Comparison of ENCODE assay signal across 1 cellular context in the genomic region with DNA sequence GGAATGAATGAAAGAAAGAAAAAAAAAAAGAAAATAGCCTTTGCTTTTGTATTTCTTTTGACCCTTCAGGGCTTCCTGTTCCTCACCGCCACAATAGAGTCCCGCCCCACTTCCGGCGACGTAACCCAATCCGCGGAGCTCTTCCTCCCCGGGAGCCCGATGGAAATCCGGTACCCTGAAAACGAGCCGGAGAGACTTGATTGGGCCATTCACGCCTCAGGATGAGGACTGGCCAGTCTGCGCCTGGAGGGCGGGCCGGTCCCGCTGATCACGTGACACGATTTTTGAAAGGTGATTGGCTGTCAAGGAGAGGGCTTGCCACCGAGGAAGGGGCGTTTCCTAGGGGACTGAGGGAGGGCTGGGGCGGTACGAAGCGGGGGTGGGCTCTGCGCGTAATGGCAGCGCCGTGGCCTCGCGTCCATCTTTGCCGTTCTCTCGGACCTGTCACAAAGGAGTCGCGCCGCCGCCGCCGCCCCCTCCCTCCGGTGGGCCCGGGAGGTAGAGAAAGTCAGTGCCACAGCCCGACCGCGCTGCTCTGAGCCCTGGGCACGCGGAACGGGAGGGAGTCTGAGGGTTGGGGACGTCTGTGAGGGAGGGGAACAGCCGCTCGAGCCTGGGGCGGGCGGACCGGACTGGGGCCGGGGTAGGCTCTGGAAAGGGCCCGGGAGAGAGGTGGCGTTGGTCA.
TF ChIP-seq lines count a peak whose summit lies in the region.

A gene with protein sequence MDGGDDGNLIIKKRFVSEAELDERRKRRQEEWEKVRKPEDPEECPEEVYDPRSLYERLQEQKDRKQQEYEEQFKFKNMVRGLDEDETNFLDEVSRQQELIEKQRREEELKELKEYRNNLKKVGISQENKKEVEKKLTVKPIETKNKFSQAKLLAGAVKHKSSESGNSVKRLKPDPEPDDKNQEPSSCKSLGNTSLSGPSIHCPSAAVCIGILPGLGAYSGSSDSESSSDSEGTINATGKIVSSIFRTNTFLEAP (minus strand): TSS at position 95 of the 685 bp plus-strand sequence. CDS start 12,185 bp downstream, outside the sequence.
TSS of gene RSPRY1 (plus strand) at position 385 of the 685 bp plus-strand sequence. CDS start 18,330 bp downstream, outside the sequence.

TF ChIP-seq in HepG2, 621 proteins besides CTCF, POLR2A, EP300 and RAD21 (continued from another document):
- TF ChIP-seq ZNF574 (CRISPR knock-in tag; IDR thresholded peaks at IDR 0.05) (peak; percentile 18), SNRNP70 (IDR thresholded peaks at IDR 0.05; ENCODE audit: low read depth, low read length) (no peak), HMGA1 (CRISPR knock-in tag; conservative IDR thresholded peaks at IDR 0.05) (no peak), ZNF414 (CRISPR knock-in tag; IDR thresholded peaks at IDR 0.05) (peak; percentile 74), RFXANK (CRISPR knock-in tag; IDR thresholded peaks at IDR 0.05) (no peak), TEAD2 (CRISPR knock-in tag; IDR thresholded peaks at IDR 0.05) (no peak), ZZZ3 (CRISPR knock-in tag; IDR thresholded peaks at IDR 0.05; ENCODE audit: borderline replicate concordance) (peak; percentile 71; the same call in 1 of the 2 replicates), SCMH1 (CRISPR knock-in tag; IDR thresholded peaks at IDR 0.05; ENCODE audit: borderline replicate concordance) (no peak), ZNF790 (CRISPR knock-in tag; IDR thresholded peaks at IDR 0.05; ENCODE audit: borderline replicate concordance) (no peak), ZNF24 (IDR thresholded peaks at IDR 0.05) (no peak), ASH2L (IDR thresholded peaks at IDR 0.05; ENCODE audit: insufficient read length, low read depth, low read length) (peak; percentile 80), BORCS8-MEF2B (CRISPR knock-in tag; IDR thresholded peaks at IDR 0.05) (peak; percentile 95), HNF4A (CRISPR knock-in tag; IDR thresholded peaks at IDR 0.05) (no peak), ZNF567 (CRISPR knock-in tag; IDR thresholded peaks at IDR 0.05; ENCODE audit: borderline replicate concordance) (0 out of 2 replicates have a peak, but pooled peaks have one; percentile 86), CCDC6 (CRISPR knock-in tag; IDR thresholded peaks at IDR 0.05) (no peak; the same call in 1 of the 2 replicates), ZNF597 (CRISPR knock-in tag; IDR thresholded peaks at IDR 0.05) (no peak), PHB2 (IDR thresholded peaks at IDR 0.05; ENCODE audit: partially characterized antibody) (no peak), TAF1 (CRISPR knock-in tag; IDR thresholded peaks at IDR 0.05) (peak; percentile 97), U2AF2 (IDR thresholded peaks at IDR 0.05; ENCODE audit: low read depth, low read length) (0 out of 2 replicates have a peak, but pooled peaks have one; percentile 22), ZNF614 (CRISPR knock-in tag; IDR thresholded peaks at IDR 0.05; ENCODE audit: borderline replicate concordance) (peak; percentile 27; the same call in 1 of the 2 replicates), CBX1 (IDR thresholded peaks at IDR 0.05; ENCODE audit: low read depth) (peak; percentile 59), SETDB1 (CRISPR knock-in tag; IDR thresholded peaks at IDR 0.05; ENCODE audit: borderline replicate concordance) (no peak), ZNF180 (CRISPR knock-in tag; IDR thresholded peaks at IDR 0.05; ENCODE audit: borderline replicate concordance, low read depth) (no peak), FOXK2 (IDR thresholded peaks at IDR 0.05) (peak; percentile 64; the same call in 1 of the 2 replicates), PLRG1 (conservative IDR thresholded peaks at IDR 0.05) (no peak), CBFB (CRISPR knock-in tag; IDR thresholded peaks at IDR 0.05) (peak; percentile 80), ESRRA (CRISPR knock-in tag; IDR thresholded peaks at IDR 0.05; ENCODE audit: low read depth) (no peak), HDAC6 (IDR thresholded peaks at IDR 0.05; ENCODE audit: low read depth, low read length) (no peak), PAF1 (CRISPR knock-in tag; IDR thresholded peaks at IDR 0.05) (no peak), CC2D1A (CRISPR knock-in tag; IDR thresholded peaks at IDR 0.05) (0 out of 2 replicates have a peak, but pooled peaks have one; percentile 58), HMG20A (CRISPR knock-in tag; IDR thresholded peaks at IDR 0.05; ENCODE audit: borderline replicate concordance) (no peak), NFRKB (IDR thresholded peaks at IDR 0.05) (0 out of 2 replicates have a peak, but pooled peaks have one; percentile 21), IKZF4 (CRISPR knock-in tag; IDR thresholded peaks at IDR 0.05; ENCODE audit: borderline replicate concordance, low read depth, not compliant biosample characterization) (no peak), ZNF510 (CRISPR knock-in tag; IDR thresholded peaks at IDR 0.05; ENCODE audit: low read depth) (no peak), RFXAP (CRISPR knock-in tag; IDR thresholded peaks at IDR 0.05; ENCODE audit: borderline replicate concordance) (peak; percentile 78; the same call in 1 of the 2 replicates), ZNF383 (CRISPR knock-in tag; IDR thresholded peaks at IDR 0.05; ENCODE audit: borderline replicate concordance) (no peak; the same call in 1 of the 2 replicates), GMEB1 (CRISPR knock-in tag; IDR thresholded peaks at IDR 0.05; ENCODE audit: borderline replicate concordance) (no peak; the same call in 1 of the 2 replicates), MNT (IDR thresholded peaks at IDR 0.05) (peak; percentile 66), DR1 (CRISPR knock-in tag; IDR thresholded peaks at IDR 0.05) (no peak), ZNF207 (IDR thresholded peaks at IDR 0.05; ENCODE audit: borderline replicate concordance) (peak; percentile 99; the same call in 1 of the 2 replicates), SRSF4 (IDR thresholded peaks at IDR 0.05; ENCODE audit: low read depth, low read length, poor library complexity, severe bottlenecking) (no peak), ZFP90 (CRISPR knock-in tag; IDR thresholded peaks at IDR 0.05; ENCODE audit: borderline replicate concordance) (no peak; the same call in 1 of the 2 replicates), ZNF773 (CRISPR knock-in tag; IDR thresholded peaks at IDR 0.05; ENCODE audit: borderline replicate concordance) (no peak), THYN1 (CRISPR knock-in tag; IDR thresholded peaks at IDR 0.05; ENCODE audit: borderline replicate concordance, low read depth) (no peak)
- TF ChIP-seq, protein P1, sequence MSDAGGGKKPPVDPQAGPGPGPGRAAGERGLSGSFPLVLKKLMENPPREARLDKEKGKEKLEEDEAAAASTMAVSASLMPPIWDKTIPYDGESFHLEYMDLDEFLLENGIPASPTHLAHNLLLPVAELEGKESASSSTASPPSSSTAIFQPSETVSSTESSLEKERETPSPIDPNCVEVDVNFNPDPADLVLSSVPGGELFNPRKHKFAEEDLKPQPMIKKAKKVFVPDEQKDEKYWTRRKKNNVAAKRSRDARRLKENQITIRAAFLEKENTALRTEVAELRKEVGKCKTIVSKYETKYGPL (CRISPR knock-in tag; IDR thresholded peaks at IDR 0.05): no peak
- TF ChIP-seq, protein P2, sequence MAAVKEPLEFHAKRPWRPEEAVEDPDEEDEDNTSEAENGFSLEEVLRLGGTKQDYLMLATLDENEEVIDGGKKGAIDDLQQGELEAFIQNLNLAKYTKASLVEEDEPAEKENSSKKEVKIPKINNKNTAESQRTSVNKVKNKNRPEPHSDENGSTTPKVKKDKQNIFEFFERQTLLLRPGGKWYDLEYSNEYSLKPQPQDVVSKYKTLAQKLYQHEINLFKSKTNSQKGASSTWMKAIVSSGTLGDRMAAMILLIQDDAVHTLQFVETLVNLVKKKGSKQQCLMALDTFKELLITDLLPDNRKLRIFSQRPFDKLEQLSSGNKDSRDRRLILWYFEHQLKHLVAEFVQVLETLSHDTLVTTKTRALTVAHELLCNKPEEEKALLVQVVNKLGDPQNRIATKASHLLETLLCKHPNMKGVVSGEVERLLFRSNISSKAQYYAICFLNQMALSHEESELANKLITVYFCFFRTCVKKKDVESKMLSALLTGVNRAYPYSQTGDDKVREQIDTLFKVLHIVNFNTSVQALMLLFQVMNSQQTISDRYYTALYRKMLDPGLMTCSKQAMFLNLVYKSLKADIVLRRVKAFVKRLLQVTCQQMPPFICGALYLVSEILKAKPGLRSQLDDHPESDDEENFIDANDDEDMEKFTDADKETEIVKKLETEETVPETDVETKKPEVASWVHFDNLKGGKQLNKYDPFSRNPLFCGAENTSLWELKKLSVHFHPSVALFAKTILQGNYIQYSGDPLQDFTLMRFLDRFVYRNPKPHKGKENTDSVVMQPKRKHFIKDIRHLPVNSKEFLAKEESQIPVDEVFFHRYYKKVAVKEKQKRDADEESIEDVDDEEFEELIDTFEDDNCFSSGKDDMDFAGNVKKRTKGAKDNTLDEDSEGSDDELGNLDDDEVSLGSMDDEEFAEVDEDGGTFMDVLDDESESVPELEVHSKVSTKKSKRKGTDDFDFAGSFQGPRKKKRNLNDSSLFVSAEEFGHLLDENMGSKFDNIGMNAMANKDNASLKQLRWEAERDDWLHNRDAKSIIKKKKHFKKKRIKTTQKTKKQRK (IDR thresholded peaks at IDR 0.05; ENCODE audit: low read length): no peak
